In the genomic region with DNA sequence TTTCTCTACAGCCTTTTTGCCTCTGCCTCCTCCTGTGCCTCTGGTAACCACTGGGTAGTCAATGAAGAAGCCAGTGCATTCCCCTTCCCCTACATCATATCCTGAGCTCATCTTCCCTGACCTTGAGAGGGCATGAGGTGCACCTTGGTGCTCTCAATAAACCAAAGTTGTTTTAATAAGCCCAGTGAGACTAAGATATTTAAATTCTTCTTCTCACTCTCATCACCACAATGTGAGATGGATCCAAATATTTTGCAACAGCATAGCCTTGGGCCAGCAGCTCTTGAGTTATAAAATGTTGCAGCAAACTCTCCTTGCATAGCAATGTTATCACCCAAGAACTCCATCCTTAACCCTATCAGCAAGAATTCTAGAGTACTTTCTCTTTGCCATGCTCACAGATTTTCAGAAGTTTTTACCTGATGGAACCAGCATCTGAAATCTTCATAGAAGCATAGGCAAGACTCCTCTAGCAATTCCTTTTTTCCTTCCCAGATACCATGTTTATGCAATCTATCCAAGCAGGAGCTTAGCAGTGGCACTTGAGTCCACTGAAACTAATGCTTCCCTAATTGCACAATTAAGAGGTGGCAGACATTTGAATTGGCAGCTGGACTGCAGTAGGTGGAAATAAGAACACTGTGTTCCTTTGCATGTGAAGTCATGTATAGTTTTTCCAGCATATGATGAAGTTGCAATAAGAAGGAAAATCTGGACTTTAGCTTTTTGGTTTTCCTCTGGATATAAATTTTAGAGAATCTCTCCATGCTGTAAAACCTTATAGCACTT, we compare ENCODE assay signal across 1 cellular context.
TF ChIP-seq lines count a peak whose summit lies in the region.

No MANE protein-coding gene starts in this region.

TF ChIP-seq in WTC11, 78 proteins besides CTCF, POLR2A, EP300 and RAD21 (continued from another document):
- TF ChIP-seq, protein P1, sequence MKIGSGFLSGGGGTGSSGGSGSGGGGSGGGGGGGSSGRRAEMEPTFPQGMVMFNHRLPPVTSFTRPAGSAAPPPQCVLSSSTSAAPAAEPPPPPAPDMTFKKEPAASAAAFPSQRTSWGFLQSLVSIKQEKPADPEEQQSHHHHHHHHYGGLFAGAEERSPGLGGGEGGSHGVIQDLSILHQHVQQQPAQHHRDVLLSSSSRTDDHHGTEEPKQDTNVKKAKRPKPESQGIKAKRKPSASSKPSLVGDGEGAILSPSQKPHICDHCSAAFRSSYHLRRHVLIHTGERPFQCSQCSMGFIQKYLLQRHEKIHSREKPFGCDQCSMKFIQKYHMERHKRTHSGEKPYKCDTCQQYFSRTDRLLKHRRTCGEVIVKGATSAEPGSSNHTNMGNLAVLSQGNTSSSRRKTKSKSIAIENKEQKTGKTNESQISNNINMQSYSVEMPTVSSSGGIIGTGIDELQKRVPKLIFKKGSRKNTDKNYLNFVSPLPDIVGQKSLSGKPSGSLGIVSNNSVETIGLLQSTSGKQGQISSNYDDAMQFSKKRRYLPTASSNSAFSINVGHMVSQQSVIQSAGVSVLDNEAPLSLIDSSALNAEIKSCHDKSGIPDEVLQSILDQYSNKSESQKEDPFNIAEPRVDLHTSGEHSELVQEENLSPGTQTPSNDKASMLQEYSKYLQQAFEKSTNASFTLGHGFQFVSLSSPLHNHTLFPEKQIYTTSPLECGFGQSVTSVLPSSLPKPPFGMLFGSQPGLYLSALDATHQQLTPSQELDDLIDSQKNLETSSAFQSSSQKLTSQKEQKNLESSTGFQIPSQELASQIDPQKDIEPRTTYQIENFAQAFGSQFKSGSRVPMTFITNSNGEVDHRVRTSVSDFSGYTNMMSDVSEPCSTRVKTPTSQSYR (CRISPR knock-in tag; IDR thresholded peaks at IDR 0.05), result no peak
- TF ChIP-seq KAT7 (CRISPR knock-in tag; IDR thresholded peaks at IDR 0.05; ENCODE audit: borderline replicate concordance), result no peak
- TF ChIP-seq GRHL2 (CRISPR knock-in tag; IDR thresholded peaks at IDR 0.05; ENCODE audit: insufficient replicate concordance, severe bottlenecking), result no peak
- TF ChIP-seq TP53 (CRISPR knock-in tag; IDR thresholded peaks at IDR 0.05), result no peak
- no peak for TF ChIP-seq NFYB (CRISPR knock-in tag; conservative IDR thresholded peaks at IDR 0.05; ENCODE audit: low read depth)
- TF ChIP-seq CREB1 (CRISPR knock-in tag; IDR thresholded peaks at IDR 0.05), result no peak
- no peak for TF ChIP-seq SMAD4 (CRISPR knock-in tag; IDR thresholded peaks at IDR 0.05)
- no peak for TF ChIP-seq TEAD4 (CRISPR knock-in tag; IDR thresholded peaks at IDR 0.05)
- TF ChIP-seq CREM (CRISPR knock-in tag; IDR thresholded peaks at IDR 0.05), result no peak
- no peak for TF ChIP-seq ZNF317 (CRISPR knock-in tag; IDR thresholded peaks at IDR 0.05; ENCODE audit: borderline replicate concordance, low read depth)
- TF ChIP-seq GTF2I (CRISPR knock-in tag; conservative IDR thresholded peaks at IDR 0.05), result no peak
- no peak for TF ChIP-seq ZNF416 (CRISPR knock-in tag; IDR thresholded peaks at IDR 0.05)
- TF ChIP-seq SOX15 (CRISPR knock-in tag; IDR thresholded peaks at IDR 0.05), result no peak
